In genomic region chr17:74282274-74282586, GRCh38 we compare ENCODE assay signal across 9 cellular contexts. TPM values are rescaled to one million over a fixed set of nuclear protein-coding genes. Genes with fewer than 3 reads are reported as not detected.
"Had no signal": no experiment of that assay in that cellular context is flagged by ENCODE, and none has a peak within 500 bp of the region (broad histone marks: within the 10 kb centered on the region; RNA-seq: fewer than 3 reads in every experiment).

No MANE protein-coding gene starts in this region.

RNA-seq across cellular contexts. Expression of gene DNAI2, which starts 8.2 kb away (rescaled TPM):
- total RNA-seq: activated T-cell treated with anti-CD3 and anti-CD28 coated beads, Interleukin-2, amount 50 U/mL, for 4 hours; astrocyte; breast epithelium; endothelial cell of umbilical vein; left cardiac atrium; mucosa of descending colon; pancreas; pulmonary artery endothelial cell; thoracic aorta had no signal
- polyA plus RNA-seq: endothelial cell of umbilical vein had no signal

RNA-seq across cellular contexts. Expression of gene KIF19, which starts 43.8 kb away (rescaled TPM):
- total RNA-seq: activated T-cell treated with anti-CD3 and anti-CD28 coated beads, Interleukin-2, amount 50 U/mL, for 4 hours; astrocyte had no signal
